Comparison of ENCODE assay signal across 17 cellular contexts in genomic region chr3:53199834-53200233, GRCh38. TPM values are rescaled to one million over a fixed set of nuclear protein-coding genes. Genes with fewer than 3 reads are reported as not detected.
DNase-seq lines count a peak whose midpoint lies in the region; FAIRE-seq and TF ChIP-seq lines count a peak whose summit lies in the region.
"Had no signal": no experiment of that assay in that cellular context is flagged by ENCODE, and none has a peak within 500 bp of the region (broad histone marks: within the 10 kb centered on the region; RNA-seq: fewer than 3 reads in every experiment).

No MANE protein-coding gene starts in this region.

- FAIRE-seq in bronchial epithelial cell (lab: Jason Lieb, UNC): no peak

- peak; percentile 3 for TF ChIP-seq CTCF in AG09319 (IDR thresholded peaks at IDR 0.05; ENCODE audit: low read depth, low read length)
- TF ChIP-seq CTCF in LNCaP clone FGC (IDR thresholded peaks at IDR 0.05; ENCODE audit: control insufficient read depth, extremely low read depth, insufficient read depth): peak; percentile 24; the same call in 1 of the 2 replicates
- peak; percentile 29 for TF ChIP-seq CTCF in bronchial epithelial cell (IDR thresholded peaks at IDR 0.05; ENCODE audit: insufficient read depth, low read length, severe bottlenecking)

- H3K36me3 ChIP-seq in bronchial epithelial cell (ENCODE audit: control insufficient read depth, insufficient read depth, low read length): no peaks in the 10 kb centered on the region
- H3K36me3 ChIP-seq: gastroesophageal sphincter, SJSA1, tibial artery had no signal

- no peak for DNase-seq in AG09319 (ENCODE audit: extremely low read depth, low read depth)
- peak; percentile 9 for DNase-seq in EH (ENCODE audit: low read depth)
- DNase-seq in LNCaP clone FGC (ENCODE audit: low read depth): no peak
- DNase-seq in bronchial epithelial cell (ENCODE audit: low read depth): no peak
- no peak for DNase-seq in NCI-H1105 (lab: John Stamatoyannopoulos, UW)
- DNase-seq in NCI-H2171 treated with DMSO at 0.1 percent for 48 hours (lab: John Stamatoyannopoulos, UW): no peak
- no peak for DNase-seq in effector CD4-positive, alpha-beta T cell
- DNase-seq in T-helper 2 cell: no peak
- DNase-seq: activated CD4-positive, alpha-beta T cell treated with anti-CD3 and anti-CD28 coated beads, Interleukin-2, amount 50 U/mL, for 4 hours; activated naive CD8-positive, alpha-beta T cell treated with anti-CD3 and anti-CD28 coated beads, Interleukin-2, amount 10 ng/mL, durations not matched to agents 7 days and 5 days; activated T-cell treated with anti-CD3 and anti-CD28 coated beads, Interleukin-2, amount 50 U/mL, for 72 hours; endodermal cell; NCI-H1048; tibial artery had no signal

- H3K4me3 ChIP-seq in LNCaP clone FGC (ENCODE audit: low read depth, low read length) (no peak overlapping the region), bronchial epithelial cell (ENCODE audit: low read depth, low read length) (no peak overlapping the region)
- H3K4me3 ChIP-seq: gastroesophageal sphincter, SJSA1, skin epidermis, tibial artery had no signal

- H3K27me3 ChIP-seq in bronchial epithelial cell (ENCODE audit: control insufficient read depth, insufficient read depth, low read length): no peaks in the 10 kb centered on the region
- H3K27me3 ChIP-seq: gastroesophageal sphincter, SJSA1 had no signal

RNA-seq across cellular contexts. Expression of gene PRKCD, which starts 38.8 kb away (rescaled TPM):
- 3.9 and 5.5 TPM in 2 replicates for total RNA-seq in bronchial epithelial cell

RNA-seq across cellular contexts. Expression of gene TKT, which starts 56.0 kb away (rescaled TPM):
- total RNA-seq in bronchial epithelial cell: 174 and 341 TPM in 2 replicates
